In genomic region chr17:82215972-82216300, GRCh38 we compare ENCODE assay signal across 11 cellular contexts. TPM values are rescaled to one million over a fixed set of nuclear protein-coding genes. Genes with fewer than 3 reads are reported as not detected.
A peak's percentile ranks its signal among the peaks of the same experiment; 100 is the strongest.
DNase-seq lines count a peak whose midpoint lies in the region; ATAC-seq, FAIRE-seq and TF ChIP-seq lines count a peak whose summit lies in the region.
"Had no signal": no experiment of that assay in that cellular context is flagged by ENCODE, and none has a peak within 500 bp of the region (broad histone marks: within the 10 kb centered on the region; RNA-seq: fewer than 3 reads in every experiment).

No MANE protein-coding gene starts in this region.

- no peaks in the 10 kb centered on the region for H3K36me3 ChIP-seq in adipocyte (ENCODE audit: control insufficient read depth, insufficient read depth, low read length, severe bottlenecking)
- no peaks in the 10 kb centered on the region for H3K36me3 ChIP-seq in HepG2 (replicated peaks in 1 of 2; ENCODE audit: control insufficient read depth in 1 of 2, insufficient read depth in 2 of 2, low read length in 2 of 2)

- TF ChIP-seq POLR2A in HepG2 (IDR thresholded peaks at IDR 0.05; ENCODE audit: insufficient read depth in 1 of 2, low read depth in 2 of 2, low read length in 2 of 2) = no peak

- FAIRE-seq in HepG2 (lab: Jason Lieb, UNC) = no peak
- FAIRE-seq: A204.1 had no signal

- no peak overlapping the region for H3K4me3 ChIP-seq in adipocyte (ENCODE audit: low read length)
- H3K4me3 ChIP-seq in HepG2 (replicated peaks in 1 of 3; ENCODE audit: insufficient read depth in 1 of 3, low read depth in 2 of 3, low read length in 3 of 3) = peak overlapping the region in 1 of 3 experiments; percentile 70; a peak in 1 of 6 replicates

- H3K27ac Mint-ChIP-seq in T-helper 2 cell treated with Interferon-gamma antibody and Interleukin-4, amounts not matched to agents 5 μg/mL and 100 μg/mL, for 36 hours = peak overlapping the region; percentile 67
- H3K27ac Mint-ChIP-seq in stimulated activated naive CD8-positive, alpha-beta T cell treated with anti-CD3 and anti-CD28 coated beads, Interleukin-15, amount 100 ng/mL, for 72 hours = no peak overlapping the region

- H3K27ac ChIP-seq in HepG2 (ENCODE audit: extremely low read length, insufficient read depth, low read length) = no peak overlapping the region

- TF ChIP-seq CTCF in HepG2 (CRISPR knock-in tag; IDR thresholded peaks at IDR 0.05) = peak; percentile 5; the same call in 1 of the 2 replicates

- H2AFZ ChIP-seq in HepG2 (ENCODE audit: low read length) = no peak overlapping the region

- WGBS in HepG2 (ENCODE audit: low lambda C conversion rate) = 76% methylated on average over 12 of the region's 12 CpGs

- no peaks in the 10 kb centered on the region for H3K36me3 Mint-ChIP-seq in T-helper 2 cell treated with Interferon-gamma antibody and Interleukin-4, amounts not matched to agents 5 μg/mL and 100 μg/mL, for 36 hours (ENCODE audit: low read depth)

- no peaks in the 10 kb centered on the region for H3K9me3 ChIP-seq in adipocyte (ENCODE audit: control insufficient read depth, low read length)
- no peaks in the 10 kb centered on the region for H3K9me3 ChIP-seq in HepG2 (ENCODE audit: low read length)

- in situ Hi-C loops in HepG2 (cut with HindIII; ENCODE audit: extremely low pct_ligation_motif_present, low pct_unique_long_range_greater_than_20kb) = no loop called here

- H3K79me2 ChIP-seq in HepG2 (ENCODE audit: insufficient read depth, low read length) = peaks cover 6% of the 10 kb centered on the region

- intact Hi-C loops in HepG2 (cut with micrococcal nuclease; ENCODE audit: unreplicated experiment) = loop anchor here (2.0 kb wide), 1 partner anchor 15 kb away; no protein-coding TSS in a partner anchor

- H3K9me3 Mint-ChIP-seq in T-helper 2 cell treated with Interferon-gamma antibody and Interleukin-4, amounts not matched to agents 5 μg/mL and 100 μg/mL, for 36 hours = no peaks in the 10 kb centered on the region
- no peaks in the 10 kb centered on the region for H3K9me3 Mint-ChIP-seq in stimulated activated naive CD8-positive, alpha-beta T cell treated with anti-CD3 and anti-CD28 coated beads, Interleukin-15, amount 100 ng/mL, for 72 hours

- POLR2A ChIA-PET in HepG2 (lab: Yijun Ruan, JAX) = interaction anchor here (0.6 to 11.8 kb wide), 7 partner anchors 10 to 352 kb away, joined by 3 to 117 read pairs (median 7); partner anchors contain the start of gene SLC16A3

- BruUV-seq in HepG2 (replicated peaks; lab: Mats Ljungman, UMichigan) = no TSS peak

- H3K27me3 ChIP-seq in adipocyte (replicated peaks; ENCODE audit: control insufficient read depth, insufficient read depth, low read length) (no peaks in the 10 kb centered on the region), HepG2 (ENCODE audit: control insufficient read depth in 1 of 2, insufficient read depth in 2 of 2, low read length in 2 of 2) (no peaks in the 10 kb centered on the region)

- no peak for DNase-seq in T-helper 2 cell treated with Interferon-gamma antibody and Interleukin-4, amounts not matched to agents 5 μg/mL and 100 μg/mL, for 36 hours (ENCODE audit: low spot score)
- no peak for DNase-seq in T-helper 2 cell
- no peak for DNase-seq in adipocyte (ENCODE audit: low read depth)
- no peak for DNase-seq in HepG2 (ENCODE audit: low spot score)
- no peak for DNase-seq in stimulated activated naive CD8-positive, alpha-beta T cell treated with anti-CD3 and anti-CD28 coated beads, Interleukin-15, amount 100 ng/mL, for 72 hours
- no peak for DNase-seq in ureter (ENCODE audit: low spot score)
- no peak for DNase-seq in RKO (ENCODE audit: low spot score)
- no peak for DNase-seq in occipital lobe (lab: John Stamatoyannopoulos, UW)
- DNase-seq: activated naive CD4-positive, alpha-beta T cell; NCI-H510A had no signal

- peak overlapping the region; percentile 75 for H3K9ac ChIP-seq in adipocyte (ENCODE audit: low read length)
- H3K9ac ChIP-seq in HepG2 (ENCODE audit: insufficient read depth, low read depth, low read length) = no peak overlapping the region

- no peaks in the 10 kb centered on the region for H3K27me3 Mint-ChIP-seq in T-helper 2 cell treated with Interferon-gamma antibody and Interleukin-4, amounts not matched to agents 5 μg/mL and 100 μg/mL, for 36 hours (ENCODE audit: low read depth)
- H3K27me3 Mint-ChIP-seq in stimulated activated naive CD8-positive, alpha-beta T cell treated with anti-CD3 and anti-CD28 coated beads, Interleukin-15, amount 100 ng/mL, for 72 hours = no peaks in the 10 kb centered on the region

- peak overlapping the region; percentile 97 for H3K4me2 ChIP-seq in HepG2 (ENCODE audit: low read depth, low read length)

- TF ChIP-seq EP300 in HepG2 (IDR thresholded peaks at IDR 0.05; ENCODE audit: low read depth in 2 of 2, low read length in 2 of 2) = no peak
- no peak for TF ChIP-seq EP300 in HepG2 (CRISPR knock-in tag; IDR thresholded peaks at IDR 0.05; ENCODE audit: borderline replicate concordance)

- H3K4me3 Mint-ChIP-seq in T-helper 2 cell treated with Interferon-gamma antibody and Interleukin-4, amounts not matched to agents 5 μg/mL and 100 μg/mL, for 36 hours = peak overlapping the region; percentile 32
- peak overlapping the region; percentile 61 to 72 for H3K4me3 Mint-ChIP-seq in stimulated activated naive CD8-positive, alpha-beta T cell treated with anti-CD3 and anti-CD28 coated beads, Interleukin-15, amount 100 ng/mL, for 72 hours

- CTCF ChIA-PET in HepG2 (lab: Yijun Ruan, JAX; ENCODE audit: low intra/inter-chr PET ratio, low total read pairs) = interaction anchor here (1.0 kb wide), 1 partner anchor 10 kb away, joined by 3 read pairs; no protein-coding TSS in a partner anchor

- H3K4me1 Mint-ChIP-seq in T-helper 2 cell treated with Interferon-gamma antibody and Interleukin-4, amounts not matched to agents 5 μg/mL and 100 μg/mL, for 36 hours (ENCODE audit: low read depth) = peaks cover 23% of the 10 kb centered on the region
- peaks cover 53% of the 10 kb centered on the region for H3K4me1 Mint-ChIP-seq in stimulated activated naive CD8-positive, alpha-beta T cell treated with anti-CD3 and anti-CD28 coated beads, Interleukin-15, amount 100 ng/mL, for 72 hours

- H4K20me1 ChIP-seq in HepG2 (ENCODE audit: insufficient read depth, low read length) = no peaks in the 10 kb centered on the region

- H3K4me1 ChIP-seq in adipocyte (ENCODE audit: control insufficient read depth, insufficient read depth, low read length) (peaks cover 33% of the 10 kb centered on the region), HepG2 (ENCODE audit: insufficient read depth, low read length) (peaks cover 84% of the 10 kb centered on the region)

- no peak for ATAC-seq in HepG2
- no peak for ATAC-seq in stimulated activated naive CD8-positive, alpha-beta T cell treated with anti-CD3 and anti-CD28 coated beads, Interleukin-15, amount 100 ng/mL, for 72 hours

- TF ChIP-seq RAD21 in HepG2 (CRISPR knock-in tag; IDR thresholded peaks at IDR 0.05) = no peak

RNA-seq across cellular contexts. Expression of gene CCDC57, which starts 3.3 kb away (rescaled TPM):
- total RNA-seq in HepG2 (2016; rRNA removed; fragmentation: Illumina TruSeq; extraction: Trizol) (54.8 and 59.9 TPM in 2 replicates), ureter (108 TPM), occipital lobe (18.6 TPM)
- total RNA-seq in HepG2 (2016; cell fraction: cytosol; rRNA removed; fragmentation: Illumina TruSeq; extraction: Trizol; ENCODE audit: low read depth) = 85.1 and 122 TPM in 2 replicates
- 54.5 and 62.8 TPM in 2 replicates for total RNA-seq in HepG2 (2016; cell fraction: insoluble cytoplasmic fraction; rRNA removed; fragmentation: Illumina TruSeq; extraction: Trizol)
- total RNA-seq in HepG2 (2016; cell fraction: membrane; rRNA removed; fragmentation: Illumina TruSeq; extraction: Trizol) = 78.3 and 105 TPM in 2 replicates
- 40.6 and 45.1 TPM in 2 replicates for total RNA-seq in HepG2 (2016; cell fraction: nucleus; rRNA removed; fragmentation: Illumina TruSeq; extraction: Trizol)
- polyA plus RNA-seq in HepG2 (2011; rRNA removed) = 59.3 and 69.8 TPM in 2 replicates
- 59.9 and 140 TPM in 2 replicates for polyA plus RNA-seq in HepG2 (2011; cell fraction: cytosol; rRNA removed)
- polyA plus RNA-seq in HepG2 (2011; cell fraction: nucleus; rRNA removed) = 103 and 130 TPM in 2 replicates
- polyA plus RNA-seq in HepG2 (2012) = 48.8 and 63.7 TPM in 2 replicates
- polyA plus RNA-seq in HepG2 (2016; cell fraction: cytosol; fragmentation: Illumina TruSeq; extraction: Trizol; ENCODE audit: low read depth) = 113 and 149 TPM in 2 replicates
- polyA plus RNA-seq in HepG2 (2016; cell fraction: insoluble cytoplasmic fraction; fragmentation: Illumina TruSeq; extraction: Trizol; ENCODE audit: low read depth) = 62.5 and 66.4 TPM in 2 replicates
- polyA plus RNA-seq in HepG2 (2016; cell fraction: membrane; fragmentation: Illumina TruSeq; extraction: Trizol; ENCODE audit: low read depth) = 95.1 and 110 TPM in 2 replicates
- polyA plus RNA-seq in HepG2 (2016; cell fraction: nucleus; fragmentation: Illumina TruSeq; extraction: Trizol; ENCODE audit: insufficient read depth, low read depth) = 121 and 124 TPM in 2 replicates
- 23.1 and 32.6 TPM in 2 replicates for polyA minus RNA-seq in HepG2 (2011; rRNA and poly(A)+ RNA removed; ENCODE audit: low replicate concordance)
- 18.1 and 19.8 TPM in 2 replicates for polyA minus RNA-seq in HepG2 (2011; cell fraction: cytosol; rRNA and poly(A)+ RNA removed)
- 27.6 and 37.2 TPM in 2 replicates for polyA minus RNA-seq in HepG2 (2011; cell fraction: nucleus; rRNA and poly(A)+ RNA removed)

RNA-seq across cellular contexts. Expression of gene SLC16A3, which starts 12.9 kb away (rescaled TPM):
- total RNA-seq in HepG2 (2016; rRNA removed; fragmentation: Illumina TruSeq; extraction: Trizol) (99.9 and 242 TPM in 2 replicates), ureter (44.2 TPM), occipital lobe (4.2 TPM)
- total RNA-seq in HepG2 (2016; cell fraction: cytosol; rRNA removed; fragmentation: Illumina TruSeq; extraction: Trizol; ENCODE audit: low read depth) = 51.0 and 61.4 TPM in 2 replicates
- total RNA-seq in HepG2 (2016; cell fraction: insoluble cytoplasmic fraction; rRNA removed; fragmentation: Illumina TruSeq; extraction: Trizol) = 83.6 and 248 TPM in 2 replicates
- total RNA-seq in HepG2 (2016; cell fraction: membrane; rRNA removed; fragmentation: Illumina TruSeq; extraction: Trizol) = 88.3 and 97.4 TPM in 2 replicates
- 164 and 200 TPM in 2 replicates for total RNA-seq in HepG2 (2016; cell fraction: nucleus; rRNA removed; fragmentation: Illumina TruSeq; extraction: Trizol)
- polyA plus RNA-seq in HepG2 (2011; rRNA removed) = 349 and 598 TPM in 2 replicates
- polyA plus RNA-seq in HepG2 (2011; cell fraction: cytosol; rRNA removed) = 384 and 554 TPM in 2 replicates
- 293 and 327 TPM in 2 replicates for polyA plus RNA-seq in HepG2 (2011; cell fraction: nucleus; rRNA removed)
- 348 and 404 TPM in 2 replicates for polyA plus RNA-seq in HepG2 (2012)
- polyA plus RNA-seq in HepG2 (2016; cell fraction: cytosol; fragmentation: Illumina TruSeq; extraction: Trizol; ENCODE audit: low read depth) = 38.7 and 40.7 TPM in 2 replicates
- polyA plus RNA-seq in HepG2 (2016; cell fraction: insoluble cytoplasmic fraction; fragmentation: Illumina TruSeq; extraction: Trizol; ENCODE audit: low read depth) = 95.9 and 111 TPM in 2 replicates
- polyA plus RNA-seq in HepG2 (2016; cell fraction: membrane; fragmentation: Illumina TruSeq; extraction: Trizol; ENCODE audit: low read depth) = 61.0 and 65.9 TPM in 2 replicates
- polyA plus RNA-seq in HepG2 (2016; cell fraction: nucleus; fragmentation: Illumina TruSeq; extraction: Trizol; ENCODE audit: insufficient read depth, low read depth) = 334 and 368 TPM in 2 replicates
- polyA minus RNA-seq in HepG2 (2011; rRNA and poly(A)+ RNA removed; ENCODE audit: low replicate concordance) = 181 and 1,731 TPM in 2 replicates
- polyA minus RNA-seq in HepG2 (2011; cell fraction: cytosol; rRNA and poly(A)+ RNA removed) = 365 and 408 TPM in 2 replicates
- polyA minus RNA-seq in HepG2 (2011; cell fraction: nucleus; rRNA and poly(A)+ RNA removed) = 137 and 145 TPM in 2 replicates

RNA-seq across cellular contexts. Expression of gene CSNK1D, which starts 57.6 kb away (rescaled TPM):
- total RNA-seq in HepG2 (2016; rRNA removed; fragmentation: Illumina TruSeq; extraction: Trizol) = 28.4 and 31.5 TPM in 2 replicates
- 19.2 and 20.4 TPM in 2 replicates for total RNA-seq in HepG2 (2016; cell fraction: cytosol; rRNA removed; fragmentation: Illumina TruSeq; extraction: Trizol; ENCODE audit: low read depth)
- 23.0 and 34.1 TPM in 2 replicates for total RNA-seq in HepG2 (2016; cell fraction: insoluble cytoplasmic fraction; rRNA removed; fragmentation: Illumina TruSeq; extraction: Trizol)
- 24.3 and 26.6 TPM in 2 replicates for total RNA-seq in HepG2 (2016; cell fraction: membrane; rRNA removed; fragmentation: Illumina TruSeq; extraction: Trizol)
- total RNA-seq in HepG2 (2016; cell fraction: nucleus; rRNA removed; fragmentation: Illumina TruSeq; extraction: Trizol) = 42.8 and 45.6 TPM in 2 replicates
- 128 and 148 TPM in 2 replicates for polyA plus RNA-seq in HepG2 (2011; rRNA removed)
- polyA plus RNA-seq in HepG2 (2011; cell fraction: cytosol; rRNA removed) = 81.5 and 90.2 TPM in 2 replicates
- polyA plus RNA-seq in HepG2 (2011; cell fraction: nucleus; rRNA removed) = 1,010 and 1,066 TPM in 2 replicates
- polyA plus RNA-seq in HepG2 (2012) = 164 and 234 TPM in 2 replicates
- 19.6 and 21.8 TPM in 2 replicates for polyA plus RNA-seq in HepG2 (2016; cell fraction: cytosol; fragmentation: Illumina TruSeq; extraction: Trizol; ENCODE audit: low read depth)
- 71.8 and 89.7 TPM in 2 replicates for polyA plus RNA-seq in HepG2 (2016; cell fraction: insoluble cytoplasmic fraction; fragmentation: Illumina TruSeq; extraction: Trizol; ENCODE audit: low read depth)
- 40.8 and 42.7 TPM in 2 replicates for polyA plus RNA-seq in HepG2 (2016; cell fraction: membrane; fragmentation: Illumina TruSeq; extraction: Trizol; ENCODE audit: low read depth)
- polyA plus RNA-seq in HepG2 (2016; cell fraction: nucleus; fragmentation: Illumina TruSeq; extraction: Trizol; ENCODE audit: insufficient read depth, low read depth) = 316 and 342 TPM in 2 replicates
- polyA minus RNA-seq in HepG2 (2011; rRNA and poly(A)+ RNA removed; ENCODE audit: low replicate concordance) = 78.0 and 103 TPM in 2 replicates
- polyA minus RNA-seq in HepG2 (2011; cell fraction: cytosol; rRNA and poly(A)+ RNA removed) = 51.7 and 60.9 TPM in 2 replicates
- 117 and 118 TPM in 2 replicates for polyA minus RNA-seq in HepG2 (2011; cell fraction: nucleus; rRNA and poly(A)+ RNA removed)
- 170 TPM for total RNA-seq in ureter
- 23.9 TPM for total RNA-seq in occipital lobe
